In the genomic region with DNA sequence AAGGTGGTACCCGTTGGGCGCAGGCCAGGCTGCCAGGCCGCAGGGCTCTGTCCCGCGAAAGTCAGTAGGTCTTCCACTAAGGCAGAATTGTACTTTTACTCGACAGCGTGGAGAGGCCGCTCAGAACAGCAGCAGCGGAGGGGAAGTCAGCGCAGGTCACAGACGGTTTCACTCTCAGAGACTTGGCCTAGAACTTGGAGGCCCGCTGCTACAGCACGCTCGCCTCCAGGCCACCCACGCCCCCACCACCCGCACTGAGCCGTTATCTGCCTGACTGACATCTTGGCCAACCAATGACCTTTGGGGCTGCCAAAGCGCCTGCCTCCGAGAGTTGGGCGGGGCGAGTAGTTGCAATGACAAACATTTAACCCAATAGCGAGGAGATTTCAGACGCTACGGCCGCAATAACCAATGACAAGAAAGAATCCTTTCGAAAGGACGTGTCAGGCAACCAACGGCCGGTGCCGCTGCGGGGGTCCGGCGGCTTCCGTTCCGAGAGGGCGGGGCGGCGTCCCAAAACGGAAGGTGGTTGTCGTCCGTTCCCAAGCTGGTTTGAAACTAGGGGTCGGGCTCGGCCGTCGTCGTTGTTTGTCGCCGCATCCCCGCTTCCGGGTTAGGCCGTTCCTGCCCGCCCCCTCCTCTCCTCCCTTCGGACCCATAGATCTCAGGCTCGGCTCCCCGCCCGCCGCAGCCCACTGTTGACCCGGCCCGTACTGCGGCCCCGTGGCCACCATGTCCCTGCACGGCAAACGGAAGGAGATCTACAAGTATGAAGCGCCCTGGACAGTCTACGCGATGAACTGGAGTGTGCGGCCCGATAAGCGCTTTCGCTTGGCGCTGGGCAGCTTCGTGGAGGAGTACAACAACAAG, we compare ENCODE assay signal across 1 cellular context.
TF ChIP-seq lines count a peak whose summit lies in the region.

A gene with protein sequence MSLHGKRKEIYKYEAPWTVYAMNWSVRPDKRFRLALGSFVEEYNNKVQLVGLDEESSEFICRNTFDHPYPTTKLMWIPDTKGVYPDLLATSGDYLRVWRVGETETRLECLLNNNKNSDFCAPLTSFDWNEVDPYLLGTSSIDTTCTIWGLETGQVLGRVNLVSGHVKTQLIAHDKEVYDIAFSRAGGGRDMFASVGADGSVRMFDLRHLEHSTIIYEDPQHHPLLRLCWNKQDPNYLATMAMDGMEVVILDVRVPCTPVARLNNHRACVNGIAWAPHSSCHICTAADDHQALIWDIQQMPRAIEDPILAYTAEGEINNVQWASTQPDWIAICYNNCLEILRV (plus strand): TSS at position 532 of the 870 bp plus-strand sequence. CDS start 201 bp downstream, at position 733.

TF ChIP-seq in H1, 55 proteins besides CTCF, POLR2A, EP300 and RAD21:
- TF ChIP-seq ASH2L (IDR thresholded peaks at IDR 0.05; ENCODE audit: low read length) (peak; percentile 73), CHD1 (IDR thresholded peaks at IDR 0.05; ENCODE audit: low read depth, low read length) (no peak), SP4 (IDR thresholded peaks at IDR 0.05; ENCODE audit: low read length) (peak; percentile 61; the same call in 1 of the 2 replicates), RBBP5 (IDR thresholded peaks at IDR 0.05; ENCODE audit: borderline replicate concordance, low read depth, low read length) (peak; percentile 68; the same call in 1 of the 2 replicates), TAF1 (IDR thresholded peaks at IDR 0.05; ENCODE audit: low read depth, low read length) (0 out of 2 replicates have a peak, but pooled peaks have one; percentile 56), TBP (IDR thresholded peaks at IDR 0.05; ENCODE audit: low read depth, low read length) (0 out of 2 replicates have a peak, but pooled peaks have one; percentile 14), EGR1 (IDR thresholded peaks at IDR 0.05; ENCODE audit: borderline replicate concordance, low read depth, low read length) (peak; percentile 67; the same call in 1 of the 2 replicates), HDAC2 (IDR thresholded peaks at IDR 0.05; ENCODE audit: borderline replicate concordance in 1 of 2, low read depth in 2 of 2, low read length in 2 of 2) (peak in 1 of 2 experiments; percentile 53; a peak in 1 of 4 replicates), CTBP2 (IDR thresholded peaks at IDR 0.05; ENCODE audit: borderline replicate concordance, insufficient read depth, insufficient read length, low read length) (no peak), CREB1 (IDR thresholded peaks at IDR 0.05) (peak; percentile 74), PHF8 (conservative IDR thresholded peaks at IDR 0.05; ENCODE audit: low read depth, low read length) (peak; percentile 39; the same call in 1 of the 2 replicates), SIN3A (conservative IDR thresholded peaks at IDR 0.05 in 1 of 2, IDR thresholded peaks at IDR 0.05 in 1 of 2; ENCODE audit: low read depth in 1 of 2, low read length in 2 of 2) (peak; percentile 51 to 61; a peak in 2 of 4 replicates), RNF2 (IDR thresholded peaks at IDR 0.05; ENCODE audit: borderline replicate concordance, low read depth, low read length, missing control alignments, poor library complexity, severe bottlenecking) (no peak), POLR2AphosphoS5 (IDR thresholded peaks at IDR 0.05; ENCODE audit: low read depth, low read length) (peak; percentile 36), GABPA (IDR thresholded peaks at IDR 0.05; ENCODE audit: borderline replicate concordance, insufficient read depth, low read length) (peak; percentile 89), SP2 (IDR thresholded peaks at IDR 0.05; ENCODE audit: low read length) (peak; percentile 95), YY1 (IDR thresholded peaks at IDR 0.05; ENCODE audit: low read depth, low read length) (no peak), CHD2 (IDR thresholded peaks at IDR 0.05; ENCODE audit: low read length) (peak; percentile 95), SP1 (IDR thresholded peaks at IDR 0.05; ENCODE audit: low read depth, low read length) (peak; percentile 100)
- TF ChIP-seq, protein P1, sequence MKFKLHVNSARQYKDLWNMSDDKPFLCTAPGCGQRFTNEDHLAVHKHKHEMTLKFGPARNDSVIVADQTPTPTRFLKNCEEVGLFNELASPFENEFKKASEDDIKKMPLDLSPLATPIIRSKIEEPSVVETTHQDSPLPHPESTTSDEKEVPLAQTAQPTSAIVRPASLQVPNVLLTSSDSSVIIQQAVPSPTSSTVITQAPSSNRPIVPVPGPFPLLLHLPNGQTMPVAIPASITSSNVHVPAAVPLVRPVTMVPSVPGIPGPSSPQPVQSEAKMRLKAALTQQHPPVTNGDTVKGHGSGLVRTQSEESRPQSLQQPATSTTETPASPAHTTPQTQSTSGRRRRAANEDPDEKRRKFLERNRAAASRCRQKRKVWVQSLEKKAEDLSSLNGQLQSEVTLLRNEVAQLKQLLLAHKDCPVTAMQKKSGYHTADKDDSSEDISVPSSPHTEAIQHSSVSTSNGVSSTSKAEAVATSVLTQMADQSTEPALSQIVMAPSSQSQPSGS (IDR thresholded peaks at IDR 0.05; ENCODE audit: low read length) = no peak
- TF ChIP-seq, protein P2, sequence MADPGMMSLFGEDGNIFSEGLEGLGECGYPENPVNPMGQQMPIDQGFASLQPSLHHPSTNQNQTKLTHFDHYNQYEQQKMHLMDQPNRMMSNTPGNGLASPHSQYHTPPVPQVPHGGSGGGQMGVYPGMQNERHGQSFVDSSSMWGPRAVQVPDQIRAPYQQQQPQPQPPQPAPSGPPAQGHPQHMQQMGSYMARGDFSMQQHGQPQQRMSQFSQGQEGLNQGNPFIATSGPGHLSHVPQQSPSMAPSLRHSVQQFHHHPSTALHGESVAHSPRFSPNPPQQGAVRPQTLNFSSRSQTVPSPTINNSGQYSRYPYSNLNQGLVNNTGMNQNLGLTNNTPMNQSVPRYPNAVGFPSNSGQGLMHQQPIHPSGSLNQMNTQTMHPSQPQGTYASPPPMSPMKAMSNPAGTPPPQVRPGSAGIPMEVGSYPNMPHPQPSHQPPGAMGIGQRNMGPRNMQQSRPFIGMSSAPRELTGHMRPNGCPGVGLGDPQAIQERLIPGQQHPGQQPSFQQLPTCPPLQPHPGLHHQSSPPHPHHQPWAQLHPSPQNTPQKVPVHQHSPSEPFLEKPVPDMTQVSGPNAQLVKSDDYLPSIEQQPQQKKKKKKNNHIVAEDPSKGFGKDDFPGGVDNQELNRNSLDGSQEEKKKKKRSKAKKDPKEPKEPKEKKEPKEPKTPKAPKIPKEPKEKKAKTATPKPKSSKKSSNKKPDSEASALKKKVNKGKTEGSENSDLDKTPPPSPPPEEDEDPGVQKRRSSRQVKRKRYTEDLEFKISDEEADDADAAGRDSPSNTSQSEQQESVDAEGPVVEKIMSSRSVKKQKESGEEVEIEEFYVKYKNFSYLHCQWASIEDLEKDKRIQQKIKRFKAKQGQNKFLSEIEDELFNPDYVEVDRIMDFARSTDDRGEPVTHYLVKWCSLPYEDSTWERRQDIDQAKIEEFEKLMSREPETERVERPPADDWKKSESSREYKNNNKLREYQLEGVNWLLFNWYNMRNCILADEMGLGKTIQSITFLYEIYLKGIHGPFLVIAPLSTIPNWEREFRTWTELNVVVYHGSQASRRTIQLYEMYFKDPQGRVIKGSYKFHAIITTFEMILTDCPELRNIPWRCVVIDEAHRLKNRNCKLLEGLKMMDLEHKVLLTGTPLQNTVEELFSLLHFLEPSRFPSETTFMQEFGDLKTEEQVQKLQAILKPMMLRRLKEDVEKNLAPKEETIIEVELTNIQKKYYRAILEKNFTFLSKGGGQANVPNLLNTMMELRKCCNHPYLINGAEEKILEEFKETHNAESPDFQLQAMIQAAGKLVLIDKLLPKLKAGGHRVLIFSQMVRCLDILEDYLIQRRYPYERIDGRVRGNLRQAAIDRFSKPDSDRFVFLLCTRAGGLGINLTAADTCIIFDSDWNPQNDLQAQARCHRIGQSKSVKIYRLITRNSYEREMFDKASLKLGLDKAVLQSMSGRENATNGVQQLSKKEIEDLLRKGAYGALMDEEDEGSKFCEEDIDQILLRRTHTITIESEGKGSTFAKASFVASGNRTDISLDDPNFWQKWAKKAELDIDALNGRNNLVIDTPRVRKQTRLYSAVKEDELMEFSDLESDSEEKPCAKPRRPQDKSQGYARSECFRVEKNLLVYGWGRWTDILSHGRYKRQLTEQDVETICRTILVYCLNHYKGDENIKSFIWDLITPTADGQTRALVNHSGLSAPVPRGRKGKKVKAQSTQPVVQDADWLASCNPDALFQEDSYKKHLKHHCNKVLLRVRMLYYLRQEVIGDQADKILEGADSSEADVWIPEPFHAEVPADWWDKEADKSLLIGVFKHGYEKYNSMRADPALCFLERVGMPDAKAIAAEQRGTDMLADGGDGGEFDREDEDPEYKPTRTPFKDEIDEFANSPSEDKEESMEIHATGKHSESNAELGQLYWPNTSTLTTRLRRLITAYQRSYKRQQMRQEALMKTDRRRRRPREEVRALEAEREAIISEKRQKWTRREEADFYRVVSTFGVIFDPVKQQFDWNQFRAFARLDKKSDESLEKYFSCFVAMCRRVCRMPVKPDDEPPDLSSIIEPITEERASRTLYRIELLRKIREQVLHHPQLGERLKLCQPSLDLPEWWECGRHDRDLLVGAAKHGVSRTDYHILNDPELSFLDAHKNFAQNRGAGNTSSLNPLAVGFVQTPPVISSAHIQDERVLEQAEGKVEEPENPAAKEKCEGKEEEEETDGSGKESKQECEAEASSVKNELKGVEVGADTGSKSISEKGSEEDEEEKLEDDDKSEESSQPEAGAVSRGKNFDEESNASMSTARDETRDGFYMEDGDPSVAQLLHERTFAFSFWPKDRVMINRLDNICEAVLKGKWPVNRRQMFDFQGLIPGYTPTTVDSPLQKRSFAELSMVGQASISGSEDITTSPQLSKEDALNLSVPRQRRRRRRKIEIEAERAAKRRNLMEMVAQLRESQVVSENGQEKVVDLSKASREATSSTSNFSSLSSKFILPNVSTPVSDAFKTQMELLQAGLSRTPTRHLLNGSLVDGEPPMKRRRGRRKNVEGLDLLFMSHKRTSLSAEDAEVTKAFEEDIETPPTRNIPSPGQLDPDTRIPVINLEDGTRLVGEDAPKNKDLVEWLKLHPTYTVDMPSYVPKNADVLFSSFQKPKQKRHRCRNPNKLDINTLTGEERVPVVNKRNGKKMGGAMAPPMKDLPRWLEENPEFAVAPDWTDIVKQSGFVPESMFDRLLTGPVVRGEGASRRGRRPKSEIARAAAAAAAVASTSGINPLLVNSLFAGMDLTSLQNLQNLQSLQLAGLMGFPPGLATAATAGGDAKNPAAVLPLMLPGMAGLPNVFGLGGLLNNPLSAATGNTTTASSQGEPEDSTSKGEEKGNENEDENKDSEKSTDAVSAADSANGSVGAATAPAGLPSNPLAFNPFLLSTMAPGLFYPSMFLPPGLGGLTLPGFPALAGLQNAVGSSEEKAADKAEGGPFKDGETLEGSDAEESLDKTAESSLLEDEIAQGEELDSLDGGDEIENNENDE (IDR thresholded peaks at IDR 0.05; ENCODE audit: insufficient replicate concordance, low read length) = no peak
- TF ChIP-seq, protein P3, sequence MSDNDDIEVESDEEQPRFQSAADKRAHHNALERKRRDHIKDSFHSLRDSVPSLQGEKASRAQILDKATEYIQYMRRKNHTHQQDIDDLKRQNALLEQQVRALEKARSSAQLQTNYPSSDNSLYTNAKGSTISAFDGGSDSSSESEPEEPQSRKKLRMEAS (IDR thresholded peaks at IDR 0.05) = peak; percentile 47
TF ChIP-seq in H1: peak in this region for 16.
